In the genomic region with DNA sequence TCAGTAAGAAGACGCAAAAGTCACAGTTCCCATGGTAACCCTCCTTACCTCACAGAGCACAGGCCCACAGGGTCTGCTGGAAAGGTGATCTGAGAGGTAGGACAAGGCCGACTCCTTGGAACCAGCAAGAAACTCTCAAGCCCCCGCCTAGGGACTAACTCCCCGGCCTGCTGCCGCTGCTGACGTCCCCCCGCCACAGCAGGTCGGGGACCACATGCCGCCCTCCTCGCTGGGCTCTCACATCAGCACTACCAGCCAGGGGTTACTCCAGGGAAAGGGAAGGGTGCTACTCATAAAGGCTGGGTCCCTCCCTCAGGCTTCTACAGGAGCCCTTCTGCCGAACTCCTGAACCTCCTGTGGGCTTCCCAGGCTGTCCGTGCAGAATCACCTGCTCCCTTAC, we compare ENCODE assay signal across 17 cellular contexts.
DNase-seq lines count a peak whose midpoint lies in the region; ATAC-seq and TF ChIP-seq lines count a peak whose summit lies in the region.
"Had no signal": no experiment of that assay in that cellular context is flagged by ENCODE, and none has a peak within 500 bp of the region (broad histone marks: within the 10 kb centered on the region; RNA-seq: fewer than 3 reads in every experiment).

No MANE protein-coding gene starts in this region.

- no peaks in the 10 kb centered on the region for H3K27me3 ChIP-seq in BLaER1 treated with 17β-estradiol and CSF1 and Interleukin-3, amounts not matched to agents 10 nM and 100 nM

- no peaks in the 10 kb centered on the region for H3K9me3 Mint-ChIP-seq in nephron progenitor cell
- H3K9me3 Mint-ChIP-seq: CD8-positive, alpha-beta T cell; GM23338; H9 had no signal

- no peak overlapping the region for H3K9ac ChIP-seq in BLaER1 treated with 17β-estradiol and CSF1 and Interleukin-3, amounts not matched to agents 10 nM and 100 nM

- peaks cover 0 to 9% (median 0%) of the 10 kb centered on the region in 11 experiments; a peak in 1 of 22 replicates for H3K36me3 ChIP-seq in BLaER1 treated with 17β-estradiol and CSF1 and Interleukin-3, amounts not matched to agents 10 nM and 100 nM

- ATAC-seq in T-helper 17 cell (no peak), HG03196 (IDR thresholded peaks at IDR 0.05; ENCODE audit: unreplicated experiment) (no peak), HG03432 (IDR thresholded peaks at IDR 0.05; ENCODE audit: unreplicated experiment) (no peak)
- ATAC-seq: CD8-positive, alpha-beta T cell; GM12878; GM23338; HCT116 had no signal

- H3K4me3 Mint-ChIP-seq in T-helper 17 cell = no peak overlapping the region
- H3K4me3 Mint-ChIP-seq in nephron progenitor cell = no peak overlapping the region
- H3K4me3 Mint-ChIP-seq: CD4-positive, CD25-positive, alpha-beta regulatory T cell; CD8-positive, alpha-beta T cell; GM23338; H9 had no signal

- H3K36me3 Mint-ChIP-seq in T-helper 17 cell (ENCODE audit: low read depth) (peaks cover 7% of the 10 kb centered on the region), nephron progenitor cell (ENCODE audit: low read depth) (peaks cover 34% of the 10 kb centered on the region)

- peak overlapping the region in 6 of 11 experiments; percentile 8 to 93 (median 89); a peak in 4 of 22 replicates for H3K4me2 ChIP-seq in BLaER1 treated with 17β-estradiol and CSF1 and Interleukin-3, amounts not matched to agents 10 nM and 100 nM
- H3K4me2 ChIP-seq: GM23338 had no signal

- no peak overlapping the region for H3K27ac ChIP-seq in BLaER1 treated with 17β-estradiol and CSF1 and Interleukin-3, amounts not matched to agents 10 nM and 100 nM
- H3K27ac ChIP-seq: C4-2B had no signal

- H3K9me3 ChIP-seq in BLaER1 treated with 17β-estradiol and CSF1 and Interleukin-3, amounts not matched to agents 10 nM and 100 nM (replicated peaks in 1 of 11) = 0 out of 22 replicates have a peak, but pooled peaks cover 0 to 2% (median 0%) of the 10 kb centered on the region in 11 experiments
- H3K9me3 ChIP-seq in T-helper 17 cell (ENCODE audit: control insufficient read depth, low read length, poor library complexity, severe bottlenecking) = no peaks in the 10 kb centered on the region
- H3K9me3 ChIP-seq: Caco-2 had no signal

- H3K4me1 Mint-ChIP-seq in T-helper 17 cell = peaks cover 18% of the 10 kb centered on the region
- H3K4me1 Mint-ChIP-seq in nephron progenitor cell = peaks cover 75% of the 10 kb centered on the region

- no peak for TF ChIP-seq CTCF in nephron progenitor cell (IDR thresholded peaks at IDR 0.05)

- H3K27me3 Mint-ChIP-seq in T-helper 17 cell = peaks cover 5% of the 10 kb centered on the region
- H3K27me3 Mint-ChIP-seq in nephron progenitor cell (ENCODE audit: low read depth, poor library complexity) = peaks cover 14% of the 10 kb centered on the region
- H3K27me3 Mint-ChIP-seq: CD4-positive, CD25-positive, alpha-beta regulatory T cell had no signal

- H3K27ac Mint-ChIP-seq in T-helper 17 cell (peak overlapping the region; percentile 47), nephron progenitor cell (peak overlapping the region; percentile 59)
- H3K27ac Mint-ChIP-seq: CD4-positive, CD25-positive, alpha-beta regulatory T cell; CD8-positive, alpha-beta T cell; GM23338; H9 had no signal

- DNase-seq in T-helper 17 cell (no peak), nephron progenitor cell (no peak)
- DNase-seq in activated CD4-positive, CD25-positive, alpha-beta regulatory T cell treated with anti-CD3 and anti-CD28 coated beads, Interleukin-2, amount 50 U/mL, for 72 hours = no peak
- DNase-seq: Caco-2; CD4-positive, CD25-positive, alpha-beta regulatory T cell; CD8-positive, alpha-beta T cell; DMS79; EL; GDM1; H9 had no signal

- H3K4me1 ChIP-seq in BLaER1 treated with 17β-estradiol and CSF1 and Interleukin-3, amounts not matched to agents 10 nM and 100 nM = peaks cover 67 to 93% (median 89%) of the 10 kb centered on the region in 10 experiments
- H3K4me1 ChIP-seq: Caco-2 had no signal

- no peak overlapping the region for H3K4me3 ChIP-seq in BLaER1 treated with 17β-estradiol and CSF1 and Interleukin-3, amounts not matched to agents 10 nM and 100 nM
- H3K4me3 ChIP-seq: GM12878, GM23338 had no signal

- peaks cover 0 to 14% (median 0%) of the 10 kb centered on the region in 11 experiments; a peak in 3 of 22 replicates for H4K20me1 ChIP-seq in BLaER1 treated with 17β-estradiol and CSF1 and Interleukin-3, amounts not matched to agents 10 nM and 100 nM
